ENCODE assay signal across 23 cellular contexts in genomic region chr22:50138988-50139387, GRCh38. TPM values are rescaled to one million over a fixed set of nuclear protein-coding genes. Genes with fewer than 3 reads are reported as not detected.
"Had no signal": no experiment of that assay in that cellular context is flagged by ENCODE, and none has a peak within 500 bp of the region (broad histone marks: within the 10 kb centered on the region; RNA-seq: fewer than 3 reads in every experiment).

No MANE protein-coding gene starts in this region.

- H3K36me3 ChIP-seq: adrenal gland, SJSA1 had no signal

- DNase-seq: activated CD4-positive, alpha-beta T cell treated with anti-CD3 and anti-CD28 coated beads for 48 hours; activated CD4-positive, alpha-beta T cell treated with anti-CD3 and anti-CD28 coated beads, Interleukin-2, amount 50 U/mL, for 4 hours; activated CD4-positive, CD25-positive, alpha-beta regulatory T cell treated with anti-CD3 and anti-CD28 coated beads, Interleukin-2, amount 50 U/mL, for 72 hours; activated CD8-positive, alpha-beta memory T cell treated with anti-CD3 and anti-CD28 coated beads, Interleukin-2, amount 50 U/mL, for 48 hours; activated CD8-positive, alpha-beta T cell treated with anti-CD3 and anti-CD28 coated beads, Interleukin-2, amount 10 ng/mL, durations not matched to agents 7 days and 5 days; activated naive CD4-positive, alpha-beta T cell treated with anti-CD3 and anti-CD28 coated beads, Interleukin-2, amount 50 U/mL, for 16 hours; activated naive CD8-positive, alpha-beta T cell treated with anti-CD3 and anti-CD28 coated beads, Interleukin-2, amount 10 ng/mL, durations not matched to agents 7 days and 5 days; activated T-cell treated with anti-CD3 and anti-CD28 coated beads, Interleukin-2, amount 50 U/mL, for 1 hour; adrenal gland; anterior cingulate cortex; cerebellar nuclear complex; IMR-90; KBM-7; NCI-H2029 treated with DMSO at 0.1 percent for 48 hours; NCI-H446; NK-92 treated with Interleukin-12 subunit alpha and Interleukin-12 subunit beta, amount 100 ng/mL, for 24 hours; PC-3; T-helper 17 cell; T-helper 9 cell had no signal

- H3K27ac ChIP-seq: adrenal gland, SJSA1 had no signal

- H3K4me1 ChIP-seq: adrenal gland had no signal

- FAIRE-seq: RCC 7860 had no signal

- H3K4me3 ChIP-seq: adrenal gland, SJSA1 had no signal

- ATAC-seq: activated CD8-positive, alpha-beta T cell treated with anti-CD3 and anti-CD28 coated beads, Interleukin-2, amount 10 ng/mL, durations not matched to agents 7 days and 5 days; PC-3; T-helper 17 cell; WTC11 had no signal

- H3K27me3 ChIP-seq: adrenal gland, SJSA1 had no signal

- H3K9me3 ChIP-seq: adrenal gland, SJSA1 had no signal

RNA-seq across cellular contexts. Expression of gene MOV10L1, which starts 49.2 kb away (rescaled TPM):
- total RNA-seq: activated CD8-positive, alpha-beta T cell treated with anti-CD3 and anti-CD28 coated beads, Interleukin-2, amount 10 ng/mL, durations not matched to agents 7 days and 5 days; activated naive CD8-positive, alpha-beta T cell treated with anti-CD3 and anti-CD28 coated beads, Interleukin-2, amount 10 ng/mL, durations not matched to agents 7 days and 5 days; T-helper 17 cell; WTC11 had no signal

RNA-seq across cellular contexts. Expression of gene MLC1, which starts 53.8 kb away (rescaled TPM):
- total RNA-seq: adrenal gland, IMR-90, LHCN-M2 had no signal
